8 cellular contexts compared by ENCODE assay signal in the genomic region with DNA sequence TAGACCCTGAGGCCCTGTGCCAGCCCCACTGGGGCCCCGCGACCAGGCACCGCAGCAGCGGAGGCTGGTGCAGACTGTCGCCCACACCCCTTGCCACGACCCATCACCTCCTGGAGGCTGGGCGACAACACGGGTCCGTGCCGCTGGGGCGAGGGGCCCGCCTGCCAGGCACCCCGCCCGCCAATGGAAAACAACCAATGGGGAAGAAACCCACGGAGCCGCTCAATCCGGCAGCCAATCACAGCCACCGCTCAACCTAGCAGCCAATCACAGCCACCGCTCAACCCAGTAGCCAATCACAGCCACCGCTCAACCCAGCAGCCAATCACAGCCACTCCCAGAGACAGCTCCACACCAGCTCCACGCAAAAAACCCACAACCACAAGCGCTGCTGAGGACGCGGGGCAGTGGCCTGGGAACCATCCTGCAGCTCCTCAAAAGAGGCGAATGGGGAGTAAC. TPM values are rescaled to one million over a fixed set of nuclear protein-coding genes. Genes with fewer than 3 reads are reported as not detected.
A peak's percentile ranks its signal among the peaks of the same experiment; 100 is the strongest.
DNase-seq lines count a peak whose midpoint lies in the region; ATAC-seq, FAIRE-seq and TF ChIP-seq lines count a peak whose summit lies in the region.

No MANE protein-coding gene starts in this region.

- H3K27ac ChIP-seq in spleen = peak overlapping the region; percentile 97 to 100 (median 98)

- peaks cover 55 to 88% (median 75%) of the 10 kb centered on the region in 6 donors for H3K4me1 ChIP-seq in spleen

- TF ChIP-seq POLR2A in GM12892 (IDR thresholded peaks at IDR 0.05; ENCODE audit: low read depth, low read length) (peak; percentile 57; the same call in 1 of the 2 replicates), spleen (IDR thresholded peaks at IDR 0.05) (peak in 1 of 3 donors; percentile 75)

- peak; percentile 24 for FAIRE-seq in GM12892 (lab: Jason Lieb, UNC)

- DNase-seq in GM12892 (ENCODE audit: insufficient read length) = peak; percentile 81
- DNase-seq in activated CD4-positive, CD25-positive, alpha-beta regulatory T cell treated with anti-CD3 and anti-CD28 coated beads, Interleukin-2, amount 50 U/mL, for 72 hours = peak; percentile 80
- DNase-seq in effector CD8-positive, alpha-beta T cell (lab: John Stamatoyannopoulos, UW) = peak; percentile 29
- no peak for DNase-seq in spleen
- no peak for DNase-seq in NCI-H1417 (lab: John Stamatoyannopoulos, UW)

- TF ChIP-seq CTCF in spleen (IDR thresholded peaks at IDR 0.05 in 8 of 11, conservative IDR thresholded peaks at IDR 0.05 in 3 of 11) = peak in 2 of 11 experiments; percentile 3 to 22

- peaks cover 0 to 42% (median 4%) of the 10 kb centered on the region in 6 donors for H3K36me3 ChIP-seq in spleen

- no peaks in the 10 kb centered on the region for H3K9me3 ChIP-seq in spleen

- WGBS in spleen, 5 donors = 47 to 82% (median 66%) methylated on average over 15 to 25 of the region's 25 CpGs

- no peaks in the 10 kb centered on the region for H3K27me3 ChIP-seq in spleen (replicated peaks in 1 of 7)

- ATAC-seq in HG03280 (IDR thresholded peaks at IDR 0.05; ENCODE audit: unreplicated experiment) (peak; percentile 69), GM19397 (IDR thresholded peaks at IDR 0.05; ENCODE audit: unreplicated experiment) (no peak), HG03139 (IDR thresholded peaks at IDR 0.05; ENCODE audit: unreplicated experiment) (no peak)

- intact Hi-C loops in spleen (cut with DNase I; ENCODE audit: low total_unique reads) = no loop called here

- H3K4me3 ChIP-seq in spleen = peak overlapping the region in 7 of 8 donors; percentile 21 to 97 (median 86)

RNA-seq across cellular contexts. Expression of gene GPX4, which starts 29.7 kb away (rescaled TPM):
- 359 TPM for polyA plus RNA-seq in GM12892 (2012; ENCODE audit: missing spikeins)
- total RNA-seq in spleen = 100 to 1,000 TPM; 138 to 275 (median 216) TPM
- 100 to 1,000 TPM; 480 to 562 (median 522) TPM for polyA plus RNA-seq in spleen

RNA-seq across cellular contexts. Expression of gene POLR2E, which starts 38.3 kb away (rescaled TPM):
- polyA plus RNA-seq in GM12892 (2012; ENCODE audit: missing spikeins) = 87.9 TPM
- total RNA-seq in spleen = 100 to 1,000 TPM; 106 to 152 (median 123) TPM
- 100 to 1,000 TPM in 2 of 3 donors, 10 to 100 TPM in 1; 70.8 to 144 (median 105) TPM for polyA plus RNA-seq in spleen

RNA-seq across cellular contexts. Expression of gene SBNO2, which starts 40.6 kb away (rescaled TPM):
- polyA plus RNA-seq in GM12892 (2012; ENCODE audit: missing spikeins) = 6.4 TPM
- total RNA-seq in spleen = 100 to 1,000 TPM in 5 of 7 donors, 10 to 100 TPM in 2; 51.7 to 230 (median 168) TPM
- 10 to 100 TPM; 16.2 to 62.0 (median 29.8) TPM for polyA plus RNA-seq in spleen

Comparison
In these comparisons a context has a peak if more than half of its experiments do, and no peak if none do; other contexts are left out.
1. DNase-seq: peak in GM12892 (single experiment), activated CD4-positive, CD25-positive, alpha-beta regulatory T cell treated with anti-CD3 and anti-CD28 coated beads, Interleukin-2, amount 50 U/mL, for 72 hours (single experiment) and effector CD8-positive, alpha-beta T cell (single experiment); none in spleen (single experiment) and NCI-H1417 (0 of 3).